In the genomic region with DNA sequence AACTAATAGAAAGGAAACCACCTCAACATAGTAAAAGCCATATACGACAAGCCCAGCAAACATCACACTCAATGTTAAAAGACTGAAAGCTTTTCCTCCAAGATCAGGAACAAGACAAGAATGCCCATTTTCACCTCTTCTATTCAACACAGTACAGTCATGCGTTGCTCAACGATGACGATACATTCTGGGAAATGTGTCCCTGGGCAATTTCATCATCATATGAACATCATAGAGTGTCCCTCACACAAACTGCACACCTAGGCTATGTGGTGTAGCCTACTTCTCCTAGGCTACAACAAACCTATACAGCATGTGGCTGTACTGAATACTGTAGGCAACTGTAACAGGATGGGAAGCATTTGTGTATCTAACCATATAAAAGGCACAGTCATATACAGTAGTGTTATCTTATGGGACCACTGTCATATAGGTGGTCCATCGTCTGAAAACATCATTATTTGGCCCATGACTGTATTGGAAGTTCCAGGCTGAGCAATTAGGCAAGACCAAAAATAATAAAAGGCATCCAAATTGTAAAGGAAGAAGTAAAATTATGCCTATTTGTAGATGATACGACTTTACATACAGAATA, we compare ENCODE assay signal across 1 cellular context.
TF ChIP-seq lines count a peak whose summit lies in the region.

No MANE protein-coding gene starts in this region.

TF ChIP-seq in K562, 482 proteins besides CTCF, POLR2A, EP300 and RAD21 (continued from another document and continues in another):
- TF ChIP-seq, protein P1, sequence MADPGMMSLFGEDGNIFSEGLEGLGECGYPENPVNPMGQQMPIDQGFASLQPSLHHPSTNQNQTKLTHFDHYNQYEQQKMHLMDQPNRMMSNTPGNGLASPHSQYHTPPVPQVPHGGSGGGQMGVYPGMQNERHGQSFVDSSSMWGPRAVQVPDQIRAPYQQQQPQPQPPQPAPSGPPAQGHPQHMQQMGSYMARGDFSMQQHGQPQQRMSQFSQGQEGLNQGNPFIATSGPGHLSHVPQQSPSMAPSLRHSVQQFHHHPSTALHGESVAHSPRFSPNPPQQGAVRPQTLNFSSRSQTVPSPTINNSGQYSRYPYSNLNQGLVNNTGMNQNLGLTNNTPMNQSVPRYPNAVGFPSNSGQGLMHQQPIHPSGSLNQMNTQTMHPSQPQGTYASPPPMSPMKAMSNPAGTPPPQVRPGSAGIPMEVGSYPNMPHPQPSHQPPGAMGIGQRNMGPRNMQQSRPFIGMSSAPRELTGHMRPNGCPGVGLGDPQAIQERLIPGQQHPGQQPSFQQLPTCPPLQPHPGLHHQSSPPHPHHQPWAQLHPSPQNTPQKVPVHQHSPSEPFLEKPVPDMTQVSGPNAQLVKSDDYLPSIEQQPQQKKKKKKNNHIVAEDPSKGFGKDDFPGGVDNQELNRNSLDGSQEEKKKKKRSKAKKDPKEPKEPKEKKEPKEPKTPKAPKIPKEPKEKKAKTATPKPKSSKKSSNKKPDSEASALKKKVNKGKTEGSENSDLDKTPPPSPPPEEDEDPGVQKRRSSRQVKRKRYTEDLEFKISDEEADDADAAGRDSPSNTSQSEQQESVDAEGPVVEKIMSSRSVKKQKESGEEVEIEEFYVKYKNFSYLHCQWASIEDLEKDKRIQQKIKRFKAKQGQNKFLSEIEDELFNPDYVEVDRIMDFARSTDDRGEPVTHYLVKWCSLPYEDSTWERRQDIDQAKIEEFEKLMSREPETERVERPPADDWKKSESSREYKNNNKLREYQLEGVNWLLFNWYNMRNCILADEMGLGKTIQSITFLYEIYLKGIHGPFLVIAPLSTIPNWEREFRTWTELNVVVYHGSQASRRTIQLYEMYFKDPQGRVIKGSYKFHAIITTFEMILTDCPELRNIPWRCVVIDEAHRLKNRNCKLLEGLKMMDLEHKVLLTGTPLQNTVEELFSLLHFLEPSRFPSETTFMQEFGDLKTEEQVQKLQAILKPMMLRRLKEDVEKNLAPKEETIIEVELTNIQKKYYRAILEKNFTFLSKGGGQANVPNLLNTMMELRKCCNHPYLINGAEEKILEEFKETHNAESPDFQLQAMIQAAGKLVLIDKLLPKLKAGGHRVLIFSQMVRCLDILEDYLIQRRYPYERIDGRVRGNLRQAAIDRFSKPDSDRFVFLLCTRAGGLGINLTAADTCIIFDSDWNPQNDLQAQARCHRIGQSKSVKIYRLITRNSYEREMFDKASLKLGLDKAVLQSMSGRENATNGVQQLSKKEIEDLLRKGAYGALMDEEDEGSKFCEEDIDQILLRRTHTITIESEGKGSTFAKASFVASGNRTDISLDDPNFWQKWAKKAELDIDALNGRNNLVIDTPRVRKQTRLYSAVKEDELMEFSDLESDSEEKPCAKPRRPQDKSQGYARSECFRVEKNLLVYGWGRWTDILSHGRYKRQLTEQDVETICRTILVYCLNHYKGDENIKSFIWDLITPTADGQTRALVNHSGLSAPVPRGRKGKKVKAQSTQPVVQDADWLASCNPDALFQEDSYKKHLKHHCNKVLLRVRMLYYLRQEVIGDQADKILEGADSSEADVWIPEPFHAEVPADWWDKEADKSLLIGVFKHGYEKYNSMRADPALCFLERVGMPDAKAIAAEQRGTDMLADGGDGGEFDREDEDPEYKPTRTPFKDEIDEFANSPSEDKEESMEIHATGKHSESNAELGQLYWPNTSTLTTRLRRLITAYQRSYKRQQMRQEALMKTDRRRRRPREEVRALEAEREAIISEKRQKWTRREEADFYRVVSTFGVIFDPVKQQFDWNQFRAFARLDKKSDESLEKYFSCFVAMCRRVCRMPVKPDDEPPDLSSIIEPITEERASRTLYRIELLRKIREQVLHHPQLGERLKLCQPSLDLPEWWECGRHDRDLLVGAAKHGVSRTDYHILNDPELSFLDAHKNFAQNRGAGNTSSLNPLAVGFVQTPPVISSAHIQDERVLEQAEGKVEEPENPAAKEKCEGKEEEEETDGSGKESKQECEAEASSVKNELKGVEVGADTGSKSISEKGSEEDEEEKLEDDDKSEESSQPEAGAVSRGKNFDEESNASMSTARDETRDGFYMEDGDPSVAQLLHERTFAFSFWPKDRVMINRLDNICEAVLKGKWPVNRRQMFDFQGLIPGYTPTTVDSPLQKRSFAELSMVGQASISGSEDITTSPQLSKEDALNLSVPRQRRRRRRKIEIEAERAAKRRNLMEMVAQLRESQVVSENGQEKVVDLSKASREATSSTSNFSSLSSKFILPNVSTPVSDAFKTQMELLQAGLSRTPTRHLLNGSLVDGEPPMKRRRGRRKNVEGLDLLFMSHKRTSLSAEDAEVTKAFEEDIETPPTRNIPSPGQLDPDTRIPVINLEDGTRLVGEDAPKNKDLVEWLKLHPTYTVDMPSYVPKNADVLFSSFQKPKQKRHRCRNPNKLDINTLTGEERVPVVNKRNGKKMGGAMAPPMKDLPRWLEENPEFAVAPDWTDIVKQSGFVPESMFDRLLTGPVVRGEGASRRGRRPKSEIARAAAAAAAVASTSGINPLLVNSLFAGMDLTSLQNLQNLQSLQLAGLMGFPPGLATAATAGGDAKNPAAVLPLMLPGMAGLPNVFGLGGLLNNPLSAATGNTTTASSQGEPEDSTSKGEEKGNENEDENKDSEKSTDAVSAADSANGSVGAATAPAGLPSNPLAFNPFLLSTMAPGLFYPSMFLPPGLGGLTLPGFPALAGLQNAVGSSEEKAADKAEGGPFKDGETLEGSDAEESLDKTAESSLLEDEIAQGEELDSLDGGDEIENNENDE (IDR thresholded peaks at IDR 0.05; ENCODE audit: low read depth, low read length): no peak
- peak; percentile 39; the same call in 1 of the 2 replicates for TF ChIP-seq NBN (IDR thresholded peaks at IDR 0.05; ENCODE audit: low read depth)
- TF ChIP-seq CTBP1 (IDR thresholded peaks at IDR 0.05; ENCODE audit: borderline replicate concordance): peak; percentile 79; the same call in 1 of the 2 replicates
- TF ChIP-seq, protein P2, sequence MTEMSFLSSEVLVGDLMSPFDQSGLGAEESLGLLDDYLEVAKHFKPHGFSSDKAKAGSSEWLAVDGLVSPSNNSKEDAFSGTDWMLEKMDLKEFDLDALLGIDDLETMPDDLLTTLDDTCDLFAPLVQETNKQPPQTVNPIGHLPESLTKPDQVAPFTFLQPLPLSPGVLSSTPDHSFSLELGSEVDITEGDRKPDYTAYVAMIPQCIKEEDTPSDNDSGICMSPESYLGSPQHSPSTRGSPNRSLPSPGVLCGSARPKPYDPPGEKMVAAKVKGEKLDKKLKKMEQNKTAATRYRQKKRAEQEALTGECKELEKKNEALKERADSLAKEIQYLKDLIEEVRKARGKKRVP (CRISPR knock-in tag; IDR thresholded peaks at IDR 0.05): 0 out of 2 replicates have a peak, but pooled peaks have one; percentile 28
- TF ChIP-seq TEAD4 (IDR thresholded peaks at IDR 0.05; ENCODE audit: low read length): peak; percentile 58; the same call in 1 of the 2 replicates
- TF ChIP-seq TEAD4 (CRISPR knock-in tag; IDR thresholded peaks at IDR 0.05; ENCODE audit: borderline replicate concordance): no peak
- peak; percentile 40; the same call in 1 of the 2 replicates for TF ChIP-seq ZNF316 (IDR thresholded peaks at IDR 0.05)
- peak; percentile 71; the same call in 1 of the 2 replicates for TF ChIP-seq DPF2 (IDR thresholded peaks at IDR 0.05)
- TF ChIP-seq, protein P3, sequence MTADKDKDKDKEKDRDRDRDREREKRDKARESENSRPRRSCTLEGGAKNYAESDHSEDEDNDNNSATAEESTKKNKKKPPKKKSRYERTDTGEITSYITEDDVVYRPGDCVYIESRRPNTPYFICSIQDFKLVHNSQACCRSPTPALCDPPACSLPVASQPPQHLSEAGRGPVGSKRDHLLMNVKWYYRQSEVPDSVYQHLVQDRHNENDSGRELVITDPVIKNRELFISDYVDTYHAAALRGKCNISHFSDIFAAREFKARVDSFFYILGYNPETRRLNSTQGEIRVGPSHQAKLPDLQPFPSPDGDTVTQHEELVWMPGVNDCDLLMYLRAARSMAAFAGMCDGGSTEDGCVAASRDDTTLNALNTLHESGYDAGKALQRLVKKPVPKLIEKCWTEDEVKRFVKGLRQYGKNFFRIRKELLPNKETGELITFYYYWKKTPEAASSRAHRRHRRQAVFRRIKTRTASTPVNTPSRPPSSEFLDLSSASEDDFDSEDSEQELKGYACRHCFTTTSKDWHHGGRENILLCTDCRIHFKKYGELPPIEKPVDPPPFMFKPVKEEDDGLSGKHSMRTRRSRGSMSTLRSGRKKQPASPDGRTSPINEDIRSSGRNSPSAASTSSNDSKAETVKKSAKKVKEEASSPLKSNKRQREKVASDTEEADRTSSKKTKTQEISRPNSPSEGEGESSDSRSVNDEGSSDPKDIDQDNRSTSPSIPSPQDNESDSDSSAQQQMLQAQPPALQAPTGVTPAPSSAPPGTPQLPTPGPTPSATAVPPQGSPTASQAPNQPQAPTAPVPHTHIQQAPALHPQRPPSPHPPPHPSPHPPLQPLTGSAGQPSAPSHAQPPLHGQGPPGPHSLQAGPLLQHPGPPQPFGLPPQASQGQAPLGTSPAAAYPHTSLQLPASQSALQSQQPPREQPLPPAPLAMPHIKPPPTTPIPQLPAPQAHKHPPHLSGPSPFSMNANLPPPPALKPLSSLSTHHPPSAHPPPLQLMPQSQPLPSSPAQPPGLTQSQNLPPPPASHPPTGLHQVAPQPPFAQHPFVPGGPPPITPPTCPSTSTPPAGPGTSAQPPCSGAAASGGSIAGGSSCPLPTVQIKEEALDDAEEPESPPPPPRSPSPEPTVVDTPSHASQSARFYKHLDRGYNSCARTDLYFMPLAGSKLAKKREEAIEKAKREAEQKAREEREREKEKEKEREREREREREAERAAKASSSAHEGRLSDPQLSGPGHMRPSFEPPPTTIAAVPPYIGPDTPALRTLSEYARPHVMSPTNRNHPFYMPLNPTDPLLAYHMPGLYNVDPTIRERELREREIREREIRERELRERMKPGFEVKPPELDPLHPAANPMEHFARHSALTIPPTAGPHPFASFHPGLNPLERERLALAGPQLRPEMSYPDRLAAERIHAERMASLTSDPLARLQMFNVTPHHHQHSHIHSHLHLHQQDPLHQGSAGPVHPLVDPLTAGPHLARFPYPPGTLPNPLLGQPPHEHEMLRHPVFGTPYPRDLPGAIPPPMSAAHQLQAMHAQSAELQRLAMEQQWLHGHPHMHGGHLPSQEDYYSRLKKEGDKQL (CRISPR knock-in tag; IDR thresholded peaks at IDR 0.05; ENCODE audit: borderline replicate concordance): no peak
- TF ChIP-seq TBL1XR1 (IDR thresholded peaks at IDR 0.05; ENCODE audit: low read length in 2 of 2): peak in 1 of 2 experiments; percentile 28; a peak in 1 of 4 replicates
- no peak for TF ChIP-seq ATF1 (CRISPR knock-in tag; IDR thresholded peaks at IDR 0.05)
- peak; percentile 77 for TF ChIP-seq ATF1 (tag; IDR thresholded peaks at IDR 0.05)
- TF ChIP-seq MTA3 (IDR thresholded peaks at IDR 0.05; ENCODE audit: borderline replicate concordance): peak; percentile 52; the same call in 1 of the 2 replicates
- no peak for TF ChIP-seq ZZZ3 (IDR thresholded peaks at IDR 0.05)
- TF ChIP-seq CREM (IDR thresholded peaks at IDR 0.05; ENCODE audit: low read depth): peak; percentile 87
- TF ChIP-seq CREB1 (IDR thresholded peaks at IDR 0.05): peak; percentile 76
- peak; percentile 51; the same call in 1 of the 2 replicates for TF ChIP-seq CREB1 (CRISPR knock-in tag; IDR thresholded peaks at IDR 0.05)
- peak in 1 of 2 experiments; percentile 46; a peak in 3 of 4 replicates for TF ChIP-seq NRF1 (conservative IDR thresholded peaks at IDR 0.05 in 1 of 2, IDR thresholded peaks at IDR 0.05 in 1 of 2)
- TF ChIP-seq ZNF408 (CRISPR knock-in tag; IDR thresholded peaks at IDR 0.05; ENCODE audit: low read depth): no peak
- TF ChIP-seq NFE2 (IDR thresholded peaks at IDR 0.05; ENCODE audit: low read depth): peak; percentile 63; the same call in 1 of the 2 replicates
- peak; percentile 30 to 56; a peak in 3 of 4 replicates for TF ChIP-seq TRIM24 (IDR thresholded peaks at IDR 0.05)
- 0 out of 2 replicates have a peak, but pooled peaks have one; percentile 28 for TF ChIP-seq MYC (IDR thresholded peaks at IDR 0.05; ENCODE audit: low read depth, low read length)
- TF ChIP-seq MYC (CRISPR knock-in tag; IDR thresholded peaks at IDR 0.05; ENCODE audit: borderline replicate concordance, low read depth): no peak
- peak; percentile 66 for TF ChIP-seq ARID1B (IDR thresholded peaks at IDR 0.05)
- TF ChIP-seq, protein P4, sequence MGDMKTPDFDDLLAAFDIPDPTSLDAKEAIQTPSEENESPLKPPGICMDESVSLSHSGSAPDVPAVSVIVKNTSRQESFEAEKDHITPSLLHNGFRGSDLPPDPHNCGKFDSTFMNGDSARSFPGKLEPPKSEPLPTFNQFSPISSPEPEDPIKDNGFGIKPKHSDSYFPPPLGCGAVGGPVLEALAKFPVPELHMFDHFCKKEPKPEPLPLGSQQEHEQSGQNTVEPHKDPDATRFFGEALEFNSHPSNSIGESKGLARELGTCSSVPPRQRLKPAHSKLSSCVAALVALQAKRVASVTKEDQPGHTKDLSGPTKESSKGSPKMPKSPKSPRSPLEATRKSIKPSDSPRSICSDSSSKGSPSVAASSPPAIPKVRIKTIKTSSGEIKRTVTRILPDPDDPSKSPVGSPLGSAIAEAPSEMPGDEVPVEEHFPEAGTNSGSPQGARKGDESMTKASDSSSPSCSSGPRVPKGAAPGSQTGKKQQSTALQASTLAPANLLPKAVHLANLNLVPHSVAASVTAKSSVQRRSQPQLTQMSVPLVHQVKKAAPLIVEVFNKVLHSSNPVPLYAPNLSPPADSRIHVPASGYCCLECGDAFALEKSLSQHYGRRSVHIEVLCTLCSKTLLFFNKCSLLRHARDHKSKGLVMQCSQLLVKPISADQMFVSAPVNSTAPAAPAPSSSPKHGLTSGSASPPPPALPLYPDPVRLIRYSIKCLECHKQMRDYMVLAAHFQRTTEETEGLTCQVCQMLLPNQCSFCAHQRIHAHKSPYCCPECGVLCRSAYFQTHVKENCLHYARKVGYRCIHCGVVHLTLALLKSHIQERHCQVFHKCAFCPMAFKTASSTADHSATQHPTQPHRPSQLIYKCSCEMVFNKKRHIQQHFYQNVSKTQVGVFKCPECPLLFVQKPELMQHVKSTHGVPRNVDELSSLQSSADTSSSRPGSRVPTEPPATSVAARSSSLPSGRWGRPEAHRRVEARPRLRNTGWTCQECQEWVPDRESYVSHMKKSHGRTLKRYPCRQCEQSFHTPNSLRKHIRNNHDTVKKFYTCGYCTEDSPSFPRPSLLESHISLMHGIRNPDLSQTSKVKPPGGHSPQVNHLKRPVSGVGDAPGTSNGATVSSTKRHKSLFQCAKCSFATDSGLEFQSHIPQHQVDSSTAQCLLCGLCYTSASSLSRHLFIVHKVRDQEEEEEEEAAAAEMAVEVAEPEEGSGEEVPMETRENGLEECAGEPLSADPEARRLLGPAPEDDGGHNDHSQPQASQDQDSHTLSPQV (IDR thresholded peaks at IDR 0.05): peak; percentile 70
- TF ChIP-seq EHMT2 (IDR thresholded peaks at IDR 0.05): 0 out of 2 replicates have a peak, but pooled peaks have one; percentile 52
- TF ChIP-seq SLC30A9 (CRISPR knock-in tag; IDR thresholded peaks at IDR 0.05): no peak
- TF ChIP-seq ATF7 (IDR thresholded peaks at IDR 0.05): peak; percentile 82; the same call in 1 of the 2 replicates
- TF ChIP-seq KDM1A (IDR thresholded peaks at IDR 0.05): 0 out of 4 replicates have a peak, but pooled peaks of 1 of the 2 experiments have one; percentile 17
- 0 out of 4 replicates have a peak, but pooled peaks of 1 of the 2 experiments have one; percentile 9 for TF ChIP-seq CSDE1 (IDR thresholded peaks at IDR 0.05)
- TF ChIP-seq NCOR1 (IDR thresholded peaks at IDR 0.05): peak; percentile 35; the same call in 1 of the 2 replicates
- TF ChIP-seq THRAP3 (IDR thresholded peaks at IDR 0.05; ENCODE audit: borderline replicate concordance): no peak
